In the genomic region with DNA sequence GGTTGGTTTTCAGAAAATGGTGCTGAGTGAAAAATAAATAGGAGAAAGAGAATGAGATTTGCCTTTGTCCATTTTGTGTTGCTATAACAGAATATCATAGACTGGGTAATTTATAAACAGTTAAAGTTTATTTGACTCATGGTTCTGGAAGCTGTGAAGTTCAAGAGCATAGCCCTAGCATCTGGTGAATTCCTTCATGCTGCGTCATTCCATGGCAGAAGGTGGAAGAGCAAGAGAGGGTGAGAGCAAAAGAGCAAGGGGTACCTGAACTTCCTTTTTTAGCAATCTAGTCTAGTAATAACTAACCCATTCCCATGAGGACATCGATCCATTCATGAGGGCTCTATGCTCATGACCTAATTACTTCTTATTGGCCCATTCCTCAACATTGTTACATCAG, we compare ENCODE assay signal across 16 cellular contexts.
DNase-seq lines count a peak whose midpoint lies in the region; ATAC-seq and TF ChIP-seq lines count a peak whose summit lies in the region.
"Had no signal": no experiment of that assay in that cellular context is flagged by ENCODE, and none has a peak within 500 bp of the region (broad histone marks: within the 10 kb centered on the region; RNA-seq: fewer than 3 reads in every experiment).

No MANE protein-coding gene starts in this region.

- H3K9me3 ChIP-seq in right lobe of liver, result no peaks in the 10 kb centered on the region

- 42% methylated on average over 1 of the region's 2 CpGs for WGBS in right lobe of liver (ENCODE audit: insufficient coverage, low coverage, low lambda C conversion rate, missing lambda C conversion rate)

- DNase-seq in ELR (ENCODE audit: low read depth), result peak; percentile 79
- peak; percentile 15 for DNase-seq in HS-5 (ENCODE audit: low read depth)
- peak; percentile 2 for DNase-seq in RPMI7951 (ENCODE audit: low read depth)
- DNase-seq in kidney tubule cell (ENCODE audit: low spot score), result peak; percentile 72
- no peak for DNase-seq in right lobe of liver
- DNase-seq in T-helper 2 cell, result no peak
- DNase-seq: AML-193; CD4-positive, alpha-beta T cell; DMS153; DMS79; H9; KG1 had no signal

- ATAC-seq in right lobe of liver (no peak), HG02885 (IDR thresholded peaks at IDR 0.05; ENCODE audit: poor library complexity, unreplicated experiment) (no peak)
- ATAC-seq: HepG2 had no signal

- H3K27ac ChIP-seq in right lobe of liver, result no peak overlapping the region
- H3K27ac ChIP-seq: C4-2B had no signal

- H3K36me3 ChIP-seq in right lobe of liver, result no peaks in the 10 kb centered on the region

- intact Hi-C loops in right lobe of liver (cut with DNase I), result no loop called here

- TF ChIP-seq CTCF in right lobe of liver (IDR thresholded peaks at IDR 0.05), result no peak

- H3K4me3 ChIP-seq in right lobe of liver, result no peak overlapping the region
- H3K4me3 ChIP-seq: GM12878 had no signal

- no peaks in the 10 kb centered on the region for H3K27me3 ChIP-seq in right lobe of liver

- no peak for TF ChIP-seq POLR2A in right lobe of liver (IDR thresholded peaks at IDR 0.05)

- no peaks in the 10 kb centered on the region for H3K4me1 ChIP-seq in right lobe of liver

Comparison
In these comparisons a context has a peak if more than half of its experiments do, and no peak if none do; other contexts are left out.
1. DNase-seq: peak in ELR (single experiment), HS-5 (single experiment), RPMI7951 (single experiment) and kidney tubule cell (single experiment); none in right lobe of liver (0 of 3) and T-helper 2 cell (0 of 5).